Comparison of ENCODE assay signal across 4 cellular contexts in the genomic region with DNA sequence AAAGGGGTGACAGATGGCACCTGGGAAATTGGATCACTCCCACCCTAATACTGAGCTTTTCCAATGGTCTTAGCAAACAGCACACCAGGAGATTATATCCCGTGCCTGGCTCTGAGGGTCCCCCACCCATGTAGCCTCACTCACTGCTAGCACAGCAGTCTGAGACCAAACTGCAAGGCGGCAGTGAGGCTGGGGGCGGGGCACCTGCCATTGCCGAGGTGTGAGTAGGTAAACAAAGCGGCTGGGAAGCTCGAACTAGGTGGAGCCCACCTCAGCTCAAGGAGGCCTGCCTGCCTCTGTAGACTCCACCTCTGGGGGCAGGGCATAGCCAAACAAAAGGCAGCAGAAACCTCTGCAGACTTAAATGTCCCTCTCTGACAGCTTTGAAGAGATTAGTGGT.
DNase-seq lines count a peak whose midpoint lies in the region; TF ChIP-seq lines count a peak whose summit lies in the region.
"Not testable (repeated sequence)": the region's sequence is repeated elsewhere in the genome, so short reads cannot be mapped to it uniquely, and the experiment has no call there.

No MANE protein-coding gene starts in this region.

- TF ChIP-seq CTCF in chondrocyte (IDR thresholded peaks at IDR 0.05); spleen (IDR thresholded peaks at IDR 0.05 in 8 of 11, conservative IDR thresholded peaks at IDR 0.05 in 3 of 11): not testable (repeated sequence)

- DNase-seq in NCI-H69 (lab: John Stamatoyannopoulos, UW) (peak; percentile 3), NCI-H82 (lab: John Stamatoyannopoulos, UW) (peak; percentile 11), chondrocyte (ENCODE audit: low spot score) (peak; percentile 60), spleen (peak; percentile 36)

- H3K36me3 Mint-ChIP-seq in chondrocyte (ENCODE audit: low read depth) = not testable (repeated sequence)

- H3K27me3 Mint-ChIP-seq in chondrocyte (ENCODE audit: low read depth) = peaks cover 33% of the 10 kb centered on the region

- 84 to 94% (median 90%) methylated on average over 6 of the region's 6 CpGs for WGBS in spleen, 5 donors

- peaks cover 0 to 34% (median 12%) of the 10 kb centered on the region in 8 donors for H3K9me3 ChIP-seq in spleen

- TF ChIP-seq POLR2A in spleen (IDR thresholded peaks at IDR 0.05) = not testable (repeated sequence)

- not testable (repeated sequence) for H3K27me3 ChIP-seq in spleen (replicated peaks in 1 of 7)

- intact Hi-C loops in spleen (cut with DNase I; ENCODE audit: low total_unique reads) = not testable (repeated sequence)

- not testable (repeated sequence) for H3K4me1 Mint-ChIP-seq in chondrocyte (ENCODE audit: low read depth)

- H3K36me3 ChIP-seq in spleen = not testable (repeated sequence)

- H3K27ac Mint-ChIP-seq in chondrocyte (ENCODE audit: unreplicated experiment) = not testable (repeated sequence)

- H3K4me1 ChIP-seq in spleen = not testable (repeated sequence)

- peaks cover 14% of the 10 kb centered on the region for H3K9me3 Mint-ChIP-seq in chondrocyte (ENCODE audit: low read depth)

- not testable (repeated sequence) for H3K27ac ChIP-seq in spleen

- not testable (repeated sequence) for H3K4me3 ChIP-seq in spleen

- not testable (repeated sequence) for H3K4me3 Mint-ChIP-seq in chondrocyte (ENCODE audit: unreplicated experiment)

Comparison
In these comparisons a context has a peak if more than half of its experiments do, and no peak if none do; other contexts are left out.
1. DNase-seq: peak in every context shown above with its lines; median percentile 60 in chondrocyte; 36 in spleen; 11 in NCI-H82; 3 in NCI-H69.